1 cellular context compared by ENCODE assay signal in genomic region chr3:119498188-119498987, GRCh38.
A peak's percentile ranks its signal among the peaks of the same experiment; 100 is the strongest.
TF ChIP-seq lines count a peak whose summit lies in the region.

TSS of gene TIMMDC1 (plus strand) at chr3:119498547. CDS start at chr3:119498734, 187 bp downstream.

TF ChIP-seq in K562, 482 proteins besides CTCF, POLR2A, EP300 and RAD21 (continued from another document and continues in another):
- TF ChIP-seq ZNF318 (IDR thresholded peaks at IDR 0.05; ENCODE audit: borderline replicate concordance in 1 of 2, low read depth in 1 of 2) = no peak
- TF ChIP-seq ZFP91 (CRISPR knock-in tag; IDR thresholded peaks at IDR 0.05) = no peak
- no peak for TF ChIP-seq ZNF224 (CRISPR knock-in tag; IDR thresholded peaks at IDR 0.05)
- no peak for TF ChIP-seq XRCC4 (IDR thresholded peaks at IDR 0.05; ENCODE audit: extremely low read depth, insufficient read depth, insufficient read length)
- TF ChIP-seq ATF4 (CRISPR knock-in tag; IDR thresholded peaks at IDR 0.05) = no peak
- no peak for TF ChIP-seq MYBL2 (IDR thresholded peaks at IDR 0.05; ENCODE audit: low read depth)
- no peak for TF ChIP-seq MYBL2 (CRISPR knock-in tag; IDR thresholded peaks at IDR 0.05; ENCODE audit: borderline replicate concordance)
- no peak for TF ChIP-seq RBM39 (optimal IDR thresholded peaks at IDR 0.05; ENCODE audit: low read depth, low read length)
- TF ChIP-seq JUN (IDR thresholded peaks at IDR 0.05; ENCODE audit: borderline replicate concordance, low read depth, low read length) = no peak; the same call in 1 of the 2 replicates
- no peak for TF ChIP-seq JUN (CRISPR knock-in tag; IDR thresholded peaks at IDR 0.05; ENCODE audit: borderline replicate concordance)
- TF ChIP-seq SMARCE1 (IDR thresholded peaks at IDR 0.05) = no peak
- no peak for TF ChIP-seq HNRNPUL1 (IDR thresholded peaks at IDR 0.05; ENCODE audit: low read length)
- no peak for TF ChIP-seq RAD51 (IDR thresholded peaks at IDR 0.05; ENCODE audit: borderline replicate concordance, low read depth)
- TF ChIP-seq MEIS2 (IDR thresholded peaks at IDR 0.05; ENCODE audit: partially characterized antibody) = no peak
- 0 out of 2 replicates have a peak, but pooled peaks have one; percentile 44 for TF ChIP-seq POLR2AphosphoS2 (IDR thresholded peaks at IDR 0.05; ENCODE audit: low read length)
- TF ChIP-seq MCM3 (IDR thresholded peaks at IDR 0.05) = no peak
- TF ChIP-seq SMARCB1 (IDR thresholded peaks at IDR 0.05; ENCODE audit: insufficient read length, low read depth) = no peak
- TF ChIP-seq FOSL1 (tag; conservative IDR thresholded peaks at IDR 0.05) = 0 out of 2 replicates have a peak, but pooled peaks have one; percentile 24
- TF ChIP-seq MCM7 (IDR thresholded peaks at IDR 0.05) = no peak
- no peak for TF ChIP-seq CREB3 (tag; conservative IDR thresholded peaks at IDR 0.05; ENCODE audit: low read depth)
- TF ChIP-seq SIX5 (IDR thresholded peaks at IDR 0.05; ENCODE audit: borderline replicate concordance in 1 of 2, insufficient read depth in 1 of 2, low read depth in 1 of 2, low read length in 2 of 2) = peak; percentile 29 to 45; a peak in 3 of 4 replicates
- no peak for TF ChIP-seq XRCC3 (IDR thresholded peaks at IDR 0.05)
- TF ChIP-seq PHF21A (IDR thresholded peaks at IDR 0.05; ENCODE audit: borderline replicate concordance, low read depth) = no peak
- 0 out of 4 replicates have a peak, but pooled peaks of 1 of the 2 experiments have one; percentile 39 for TF ChIP-seq SIN3A (IDR thresholded peaks at IDR 0.05; ENCODE audit: borderline replicate concordance in 2 of 2, control insufficient read depth in 1 of 2, low read depth in 2 of 2, low read length in 2 of 2)
- TF ChIP-seq SPI1 (IDR thresholded peaks at IDR 0.05; ENCODE audit: borderline replicate concordance, low read depth, low read length) = 0 out of 2 replicates have a peak, but pooled peaks have one; percentile 16
- TF ChIP-seq L3MBTL2 (IDR thresholded peaks at IDR 0.05) = peak; percentile 52; the same call in 1 of the 2 replicates
- TF ChIP-seq GABPA (tag; conservative IDR thresholded peaks at IDR 0.05; ENCODE audit: low read depth) = peak; percentile 97
- no peak for TF ChIP-seq ZNF384 (IDR thresholded peaks at IDR 0.05; ENCODE audit: low read depth, low read length)
- no peak for TF ChIP-seq IRF2 (CRISPR knock-in tag; IDR thresholded peaks at IDR 0.05)
- TF ChIP-seq ETS1 (conservative IDR thresholded peaks at IDR 0.05; ENCODE audit: control insufficient read depth, low read depth, low read length) = no peak
- no peak for TF ChIP-seq ZNF277 (CRISPR knock-in tag; IDR thresholded peaks at IDR 0.05; ENCODE audit: borderline replicate concordance)
- 0 out of 2 replicates have a peak, but pooled peaks have one; percentile 47 for TF ChIP-seq ZNF431 (CRISPR knock-in tag; IDR thresholded peaks at IDR 0.05)
- no peak for TF ChIP-seq ZNF436 (CRISPR knock-in tag; IDR thresholded peaks at IDR 0.05)
- no peak for TF ChIP-seq ATF1 (CRISPR knock-in tag; IDR thresholded peaks at IDR 0.05)
- peak; percentile 90 for TF ChIP-seq ATF1 (tag; IDR thresholded peaks at IDR 0.05)
- no peak for TF ChIP-seq E4F1 (CRISPR knock-in tag; IDR thresholded peaks at IDR 0.05; ENCODE audit: borderline replicate concordance)
- TF ChIP-seq CBFA2T2 (conservative IDR thresholded peaks at IDR 0.05) = no peak
- no peak; the same call in 1 of the 2 replicates for TF ChIP-seq ZNF644 (tag; IDR thresholded peaks at IDR 0.05; ENCODE audit: low read depth)
- no peak for TF ChIP-seq CHD4 (IDR thresholded peaks at IDR 0.05; ENCODE audit: insufficient read depth, insufficient replicate concordance, low read depth, low read length, poor library complexity, severe bottlenecking)
- no peak for TF ChIP-seq EZH2 (IDR thresholded peaks at IDR 0.05; ENCODE audit: borderline replicate concordance, low read depth, low read length)
- no peak for TF ChIP-seq CEBPG (CRISPR knock-in tag; IDR thresholded peaks at IDR 0.05)
- no peak for TF ChIP-seq CEBPG (tag; conservative IDR thresholded peaks at IDR 0.05 in 1 of 2, IDR thresholded peaks at IDR 0.05 in 1 of 2)
- TF ChIP-seq ZNF23 (CRISPR knock-in tag; IDR thresholded peaks at IDR 0.05) = no peak
- TF ChIP-seq GATA2 (CRISPR knock-in tag; IDR thresholded peaks at IDR 0.05) = no peak
- TF ChIP-seq NR2C1 (IDR thresholded peaks at IDR 0.05) = peak; percentile 98
- peak; percentile 99 for TF ChIP-seq NR2C1 (tag; IDR thresholded peaks at IDR 0.05)
- no peak for TF ChIP-seq SLC30A9 (CRISPR knock-in tag; IDR thresholded peaks at IDR 0.05)
- TF ChIP-seq COPS2 (conservative IDR thresholded peaks at IDR 0.05) = no peak
- TF ChIP-seq ARID1B (IDR thresholded peaks at IDR 0.05) = no peak
- TF ChIP-seq PATZ1 (CRISPR knock-in tag; IDR thresholded peaks at IDR 0.05; ENCODE audit: borderline replicate concordance) = no peak
